Comparison of ENCODE assay signal across 20 cellular contexts in the genomic region with DNA sequence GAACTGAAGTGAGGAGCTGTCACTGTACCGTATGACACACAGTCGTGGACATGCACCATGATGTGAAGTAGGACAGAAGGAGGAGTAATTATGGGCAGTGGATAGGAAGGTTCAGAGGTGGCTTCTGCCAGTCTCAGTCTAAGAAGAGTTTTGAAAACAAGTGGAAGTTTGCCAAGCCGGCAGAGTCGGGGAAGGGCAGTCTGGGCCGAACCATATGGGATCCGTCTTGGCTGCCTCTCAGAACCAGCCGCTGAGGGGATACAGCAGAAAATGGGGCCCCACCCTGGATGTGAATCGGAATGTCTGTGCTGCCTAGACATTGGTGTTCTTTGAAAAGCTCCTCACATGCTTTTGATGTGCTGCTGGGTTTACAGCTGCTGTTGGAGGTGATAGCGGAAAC. TPM values are rescaled to one million over a fixed set of nuclear protein-coding genes. Genes with fewer than 3 reads are reported as not detected.
DNase-seq lines count a peak whose midpoint lies in the region; ATAC-seq and TF ChIP-seq lines count a peak whose summit lies in the region.
"Had no signal": no experiment of that assay in that cellular context is flagged by ENCODE, and none has a peak within 500 bp of the region (broad histone marks: within the 10 kb centered on the region; RNA-seq: fewer than 3 reads in every experiment).

No MANE protein-coding gene starts in this region.

- no peak overlapping the region; the same call in 1 of the 2 replicates for H2AK5ac ChIP-seq in IMR-90 (ENCODE audit: low read depth, low read length)

- H3K14ac ChIP-seq in IMR-90 (replicated peaks; ENCODE audit: low read depth, low read length): peak overlapping the region; percentile 72

- H3K9me3 ChIP-seq in IMR-90 (ENCODE audit: control insufficient read depth, insufficient read depth, low read length) (no peaks in the 10 kb centered on the region), ascending aorta (no peaks in the 10 kb centered on the region), ovary (no peaks in the 10 kb centered on the region)

- H2AK9ac ChIP-seq in IMR-90 (replicated peaks; ENCODE audit: low read depth, low read length, poor library complexity): no peak overlapping the region

- TF ChIP-seq POLR2A in IMR-90 (IDR thresholded peaks at IDR 0.05; ENCODE audit: low read depth, low read length) (no peak), ovary (IDR thresholded peaks at IDR 0.05) (no peak)

- DNase-seq in IMR-90 (no peak), ascending aorta (ENCODE audit: low spot score in 2 of 2) (no peak), left cardiac atrium (no peak), ovary (peak in 3 of 5 donors; percentile 37 to 54 (median 47))
- no peak for DNase-seq in stimulated activated CD4-positive, alpha-beta T cell treated with anti-CD3 and anti-CD28 coated beads, Interleukin-15, amount 100 ng/mL, for 24 hours
- no peak for DNase-seq in stimulated activated CD4-positive, alpha-beta T cell treated with anti-CD3 and anti-CD28 coated beads, Interleukin-2, amount 100 ng/mL, for 48 hours
- DNase-seq: Calu3; CD8-positive, alpha-beta T cell; DMS79; GOT3; KBM-7; NCI-H1105 treated with DMSO at 0.1 percent for 48 hours; NCI-H1694; NCI-H510A; NCI-H774; SIG-M5 had no signal

- H2BK15ac ChIP-seq in IMR-90 (ENCODE audit: low read depth, low read length): no peak overlapping the region

- TF ChIP-seq CTCF in IMR-90 (conservative IDR thresholded peaks at IDR 0.05; ENCODE audit: low read depth, low read length) (no peak), ascending aorta (IDR thresholded peaks at IDR 0.05) (no peak), ovary (IDR thresholded peaks at IDR 0.05) (no peak)

- no peak overlapping the region for H3K4me3 ChIP-seq in IMR-90 (ENCODE audit: insufficient read depth, low read depth, low read length)
- peak overlapping the region; percentile 30 to 49 for H3K4me3 ChIP-seq in ascending aorta
- no peak overlapping the region for H3K4me3 ChIP-seq in ovary
- H3K4me3 ChIP-seq: BLaER1 treated with 17β-estradiol and CSF1 and Interleukin-3, amounts not matched to agents 10 nM and 100 nM had no signal

- H2AFZ ChIP-seq in IMR-90 (replicated peaks; ENCODE audit: low read length, poor library complexity): no peak overlapping the region

- H3K9ac ChIP-seq in IMR-90 (ENCODE audit: low read depth, low read length): no peak overlapping the region

- no peak overlapping the region for H2BK5ac ChIP-seq in IMR-90 (ENCODE audit: low read depth, low read length, poor library complexity, severe bottlenecking)

- H2BK120ac ChIP-seq in IMR-90 (ENCODE audit: low read depth, low read length): no peak overlapping the region

- H3K4ac ChIP-seq in IMR-90 (ENCODE audit: low read depth, low read length): no peak overlapping the region

- H3K36me3 ChIP-seq in IMR-90 (ENCODE audit: control insufficient read depth, insufficient read depth, low read length): peaks cover 33% of the 10 kb centered on the region
- peaks cover 0 to 4% of the 10 kb centered on the region in 2 donors for H3K36me3 ChIP-seq in ascending aorta
- no peaks in the 10 kb centered on the region for H3K36me3 ChIP-seq in ovary

- peaks cover 98% of the 10 kb centered on the region for H4K20me1 ChIP-seq in IMR-90 (ENCODE audit: insufficient read depth, low read length)

- no peak for TF ChIP-seq RAD21 in IMR-90 (IDR thresholded peaks at IDR 0.05; ENCODE audit: low read length)

- ATAC-seq in IMR-90 (ENCODE audit: low read depth): no peak
- ATAC-seq in left cardiac atrium: peak; percentile 16 to 25
- no peak for ATAC-seq in HG02642 (IDR thresholded peaks at IDR 0.05; ENCODE audit: poor library complexity, unreplicated experiment)
- no peak for ATAC-seq in GM21381 (IDR thresholded peaks at IDR 0.05; ENCODE audit: unreplicated experiment)
- ATAC-seq: CD8-positive, alpha-beta T cell; HCT116 had no signal

- H3K27me3 ChIP-seq in IMR-90 (ENCODE audit: control insufficient read depth, insufficient read depth, low read length) (no peaks in the 10 kb centered on the region), ascending aorta (no peaks in the 10 kb centered on the region), ovary (no peaks in the 10 kb centered on the region)
- H3K27me3 ChIP-seq: BLaER1 treated with 17β-estradiol and CSF1 and Interleukin-3, amounts not matched to agents 10 nM and 100 nM had no signal

- H3K27ac ChIP-seq in IMR-90 (ENCODE audit: insufficient read depth, low read length) (peak overlapping the region; percentile 37; the same call in 1 of the 2 replicates), ascending aorta (peak overlapping the region; percentile 50 to 97), ovary (no peak overlapping the region)
- H3K27ac ChIP-seq: BLaER1 treated with 17β-estradiol and CSF1 and Interleukin-3, amounts not matched to agents 10 nM and 100 nM had no signal

- dilution Hi-C loops in IMR-90 (cut with HindIII; ENCODE audit: low sequenced_read_pairs, unreplicated experiment): no loop called here

- H3K23ac ChIP-seq in IMR-90 (ENCODE audit: low read depth, low read length): peak overlapping the region; percentile 71; the same call in 1 of the 2 replicates

- peaks cover 0 to 79% of the 10 kb centered on the region in 2 experiments; a peak in 2 of 4 replicates for H3K79me1 ChIP-seq in IMR-90 (ENCODE audit: low read depth in 1 of 2, low read length in 2 of 2)

- 0 out of 2 replicates have a peak overlapping the region, but pooled peaks have one; percentile 25 for H4K5ac ChIP-seq in IMR-90 (ENCODE audit: low read depth, low read length)

- in situ Hi-C loops in IMR-90 (cut with MboI; ENCODE audit: low sequenced_read_pairs): loop anchor here (5.0 to 10.0 kb wide), 2 partner anchors 314 to 626 kb away; no protein-coding TSS in a partner anchor

- peaks cover 37% of the 10 kb centered on the region for H3K9me1 ChIP-seq in IMR-90 (ENCODE audit: insufficient read depth, low read length)

- H3K4me1 ChIP-seq in IMR-90 (ENCODE audit: control insufficient read depth, insufficient read depth, low read length): peaks cover 42% of the 10 kb centered on the region
- H3K4me1 ChIP-seq in ascending aorta: peaks cover 10 to 72% of the 10 kb centered on the region in 2 donors
- H3K4me1 ChIP-seq in ovary (ENCODE audit: insufficient read depth): peaks cover 34% of the 10 kb centered on the region

- H4K91ac ChIP-seq in IMR-90 (ENCODE audit: insufficient read depth, low read depth, low read length): no peak overlapping the region

- TF ChIP-seq EP300 in ovary (IDR thresholded peaks at IDR 0.05): no peak

- CTCF ChIA-PET in IMR-90 (lab: Yijun Ruan, JAX): no interaction called here

- H3K4me2 ChIP-seq in IMR-90 (ENCODE audit: low read depth, low read length): peak overlapping the region; percentile 76

- 0 out of 4 replicates have a peak overlapping the region, but pooled peaks of 1 of the 2 experiments have one; percentile 1 for H4K8ac ChIP-seq in IMR-90 (ENCODE audit: low read depth in 2 of 2, low read length in 2 of 2)

- H3K56ac ChIP-seq in IMR-90 (ENCODE audit: extremely low read depth, insufficient read depth, low read length): no peak overlapping the region

- WGBS in IMR-90 (ENCODE audit: extremely low coverage in 2 of 2, insufficient read length in 1 of 2), 2 experiments: 71% methylated on average over 9 of the region's 9 CpGs; no CpG with 5 or more reads in 1 of the 2 experiments
- 34 to 54% (median 42%) methylated on average over 9 of the region's 9 CpGs for WGBS in ovary, 3 donors

- POLR2A ChIA-PET in IMR-90 (lab: Charles Lee; ENCODE audit: unreplicated experiment): no interaction called here

- H3K18ac ChIP-seq in IMR-90 (ENCODE audit: low read depth, low read length): no peak overlapping the region

- intact Hi-C loops in IMR-90 (cut with micrococcal nuclease): no loop called here
- intact Hi-C loops in ascending aorta (cut with DNase I): no loop called here
- intact Hi-C loops in left cardiac atrium (cut with DNase I): no loop called here
- intact Hi-C loops in ovary (cut with DNase I): loop anchor here in 3 of 4 donors (5.0 to 10.0 kb wide), 3 partner anchors 106 to 1879 kb away; no protein-coding TSS in a partner anchor

- no peak overlapping the region for H2BK20ac ChIP-seq in IMR-90 (ENCODE audit: low read depth, low read length)

- BruUV-seq in IMR-90 (replicated peaks; lab: Mats Ljungman, UMichigan): no TSS peak

TF ChIP-seq in IMR-90, 13 proteins besides CTCF, POLR2A, EP300 and RAD21:
- TF ChIP-seq, protein P1, sequence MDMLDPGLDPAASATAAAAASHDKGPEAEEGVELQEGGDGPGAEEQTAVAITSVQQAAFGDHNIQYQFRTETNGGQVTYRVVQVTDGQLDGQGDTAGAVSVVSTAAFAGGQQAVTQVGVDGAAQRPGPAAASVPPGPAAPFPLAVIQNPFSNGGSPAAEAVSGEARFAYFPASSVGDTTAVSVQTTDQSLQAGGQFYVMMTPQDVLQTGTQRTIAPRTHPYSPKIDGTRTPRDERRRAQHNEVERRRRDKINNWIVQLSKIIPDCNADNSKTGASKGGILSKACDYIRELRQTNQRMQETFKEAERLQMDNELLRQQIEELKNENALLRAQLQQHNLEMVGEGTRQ (IDR thresholded peaks at IDR 0.05; ENCODE audit: low read depth, low read length): no peak
- TF ChIP-seq FOS (IDR thresholded peaks at IDR 0.05; ENCODE audit: low read depth, low read length) (no peak), NFE2L2 (IDR thresholded peaks at IDR 0.05; ENCODE audit: low read depth, low read length) (no peak)
- TF ChIP-seq, protein P2, sequence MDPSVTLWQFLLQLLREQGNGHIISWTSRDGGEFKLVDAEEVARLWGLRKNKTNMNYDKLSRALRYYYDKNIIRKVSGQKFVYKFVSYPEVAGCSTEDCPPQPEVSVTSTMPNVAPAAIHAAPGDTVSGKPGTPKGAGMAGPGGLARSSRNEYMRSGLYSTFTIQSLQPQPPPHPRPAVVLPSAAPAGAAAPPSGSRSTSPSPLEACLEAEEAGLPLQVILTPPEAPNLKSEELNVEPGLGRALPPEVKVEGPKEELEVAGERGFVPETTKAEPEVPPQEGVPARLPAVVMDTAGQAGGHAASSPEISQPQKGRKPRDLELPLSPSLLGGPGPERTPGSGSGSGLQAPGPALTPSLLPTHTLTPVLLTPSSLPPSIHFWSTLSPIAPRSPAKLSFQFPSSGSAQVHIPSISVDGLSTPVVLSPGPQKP (IDR thresholded peaks at IDR 0.05; ENCODE audit: borderline replicate concordance, low read depth, low read length): no peak

RNA-seq across cellular contexts. Expression of a gene that starts 11.1 kb away (rescaled TPM):
- total RNA-seq in IMR-90 (2012; rRNA removed): 50.0 and 67.8 TPM in 2 replicates
- polyA plus RNA-seq in IMR-90 (2012; rRNA removed): 31.2 and 40.1 TPM in 2 replicates
- 33.9 and 66.4 TPM in 2 replicates for polyA plus RNA-seq in IMR-90 (2012; cell fraction: cytosol; rRNA removed)
- 17.8 and 42.7 TPM in 2 replicates for polyA plus RNA-seq in IMR-90 (2012; cell fraction: nucleus; rRNA removed; ENCODE audit: low replicate concordance)
- 200 TPM for total RNA-seq in ascending aorta
- 10 to 100 TPM; 15.1 to 15.4 TPM for total RNA-seq in left cardiac atrium
- total RNA-seq in ovary: 10 to 100 TPM; 34.7 to 62.4 (median 47.3) TPM
- 10 to 100 TPM; 29.6 to 32.4 TPM for polyA plus RNA-seq in ovary

Comparison
In these comparisons a context has a peak if more than half of its experiments do, and no peak if none do; other contexts are left out.
1. ATAC-seq: peak in left cardiac atrium (2 of 2); none in IMR-90 (single experiment), HG02642 (single experiment) and GM21381 (single experiment).
2. DNase-seq: peak in ovary (3 of 5); none in IMR-90 (single experiment), ascending aorta (0 of 2), left cardiac atrium (single experiment), stimulated activated CD4-positive, alpha-beta T cell treated with anti-CD3 and anti-CD28 coated beads, Interleukin-15, amount 100 ng/mL, for 24 hours (single experiment) and stimulated activated CD4-positive, alpha-beta T cell treated with anti-CD3 and anti-CD28 coated beads, Interleukin-2, amount 100 ng/mL, for 48 hours (0 of 2).
3. H3K27ac ChIP-seq: peak in IMR-90 (single experiment) and ascending aorta (2 of 2); none in ovary (0 of 2).
4. H3K4me3 ChIP-seq: peak in ascending aorta (2 of 2); none in IMR-90 (single experiment) and ovary (single experiment).
5. intact Hi-C loops: an anchor here in ovary (5.0 to 10.0 kb wide); none called in IMR-90, ascending aorta and left cardiac atrium.